Comparison of ENCODE assay signal across 10 cellular contexts in genomic region chr3:15315003-15315402, GRCh38. TPM values are rescaled to one million over a fixed set of nuclear protein-coding genes. Genes with fewer than 3 reads are reported as not detected.
DNase-seq lines count a peak whose midpoint lies in the region; ATAC-seq, FAIRE-seq and TF ChIP-seq lines count a peak whose summit lies in the region.
"Had no signal": no experiment of that assay in that cellular context is flagged by ENCODE, and none has a peak within 500 bp of the region (broad histone marks: within the 10 kb centered on the region; RNA-seq: fewer than 3 reads in every experiment).

No MANE protein-coding gene starts in this region.

- peaks cover 27% of the 10 kb centered on the region; the same call in 2 of the 3 replicates for H3K79me2 ChIP-seq in K562 (ENCODE audit: control insufficient read depth, insufficient read depth, low read length)

- DNase-seq in LHCN-M2 (ENCODE audit: low read depth) = peak; percentile 36
- DNase-seq in K562 (ENCODE audit: extremely low read depth in 1 of 4, low spot score in 3 of 4) = no peak
- no peak for DNase-seq in H7
- no peak for DNase-seq in kidney tubule cell (ENCODE audit: low spot score)
- DNase-seq in foreskin melanocyte = no peak
- no peak for DNase-seq in stimulated activated naive CD8-positive, alpha-beta T cell treated with anti-CD3 and anti-CD28 coated beads, Interleukin-15, amount 100 ng/mL, for 72 hours
- DNase-seq: DMS53, NCI-H2171 had no signal

- POLR2A ChIA-PET in K562 (lab: Yijun Ruan, JAX) = interaction anchor here (0.6 to 1.0 kb wide), 2 partner anchors 9 to 17 kb away, joined by 3 to 4 read pairs; partner anchors contain the start of gene SH3BP5

- no peaks in the 10 kb centered on the region for H3K9me1 ChIP-seq in K562 (ENCODE audit: control insufficient read depth, insufficient read depth, low read length)

- H3K4me1 ChIP-seq in BLaER1 (peaks cover 39% of the 10 kb centered on the region), K562 (replicated peaks in 1 of 2; ENCODE audit: control insufficient read depth in 2 of 2, insufficient read depth in 2 of 2, low read length in 2 of 2) (peaks cover 28 to 54% of the 10 kb centered on the region in 2 experiments), neutrophil (ENCODE audit: control insufficient read depth in 1 of 2, insufficient read depth in 1 of 2, low read depth in 1 of 2, low read length in 1 of 2) (peaks cover 88 to 93% of the 10 kb centered on the region in 2 experiments)

- peaks cover 71% of the 10 kb centered on the region for H3K4me1 Mint-ChIP-seq in stimulated activated naive CD8-positive, alpha-beta T cell treated with anti-CD3 and anti-CD28 coated beads, Interleukin-15, amount 100 ng/mL, for 72 hours

- no peak overlapping the region for H3K27ac Mint-ChIP-seq in stimulated activated naive CD8-positive, alpha-beta T cell treated with anti-CD3 and anti-CD28 coated beads, Interleukin-15, amount 100 ng/mL, for 72 hours

- in situ Hi-C loops in K562 (cut with MboI) = no loop called here

- H4K20me1 ChIP-seq in BLaER1 (no peaks in the 10 kb centered on the region), K562 (replicated peaks; ENCODE audit: control insufficient read depth, insufficient read depth, low read length) (no peaks in the 10 kb centered on the region)

- H3K9ac ChIP-seq in BLaER1 (no peak overlapping the region), K562 (ENCODE audit: insufficient read depth in 1 of 2, low read depth in 2 of 2, low read length in 2 of 2) (no peak overlapping the region)

- no peak overlapping the region for H3K4me3 Mint-ChIP-seq in stimulated activated naive CD8-positive, alpha-beta T cell treated with anti-CD3 and anti-CD28 coated beads, Interleukin-15, amount 100 ng/mL, for 72 hours

- H3K4me2 ChIP-seq in BLaER1 (peak overlapping the region; percentile 79), K562 (ENCODE audit: insufficient read depth, low read length) (no peak overlapping the region)

- no peak for TF ChIP-seq CTCF in K562 (IDR thresholded peaks at IDR 0.05 in 2 of 3, conservative IDR thresholded peaks at IDR 0.05 in 1 of 3; ENCODE audit: insufficient read depth in 2 of 3, low read depth in 1 of 3, low read length in 3 of 3)
- TF ChIP-seq CTCF in neutrophil (IDR thresholded peaks at IDR 0.05) = no peak

- BruUV-seq in K562 (replicated peaks; lab: Mats Ljungman, UMichigan) = no TSS peak

- no peaks in the 10 kb centered on the region for H3K36me3 ChIP-seq in BLaER1
- peaks cover 3% of the 10 kb centered on the region; the same call in 2 of the 3 replicates for H3K36me3 ChIP-seq in K562 (ENCODE audit: control insufficient read depth, insufficient read depth, low read length)
- H3K36me3 ChIP-seq in neutrophil = peaks cover 5% of the 10 kb centered on the region
- no peaks in the 10 kb centered on the region for H3K36me3 ChIP-seq in H7 (replicated peaks; ENCODE audit: control insufficient read depth, insufficient read depth, low read length)

- TF ChIP-seq RAD21 in K562 (CRISPR knock-in tag; conservative IDR thresholded peaks at IDR 0.05 in 1 of 2, IDR thresholded peaks at IDR 0.05 in 1 of 2) = no peak

- TF ChIP-seq EP300 in K562 (IDR thresholded peaks at IDR 0.05; ENCODE audit: low read length) = no peak

- FAIRE-seq in K562 (lab: Jason Lieb, UNC) = no peak

- no peak overlapping the region for H2AFZ ChIP-seq in K562 (ENCODE audit: low read depth, low read length)

- CTCF ChIA-PET in K562 (lab: Yijun Ruan, JAX; ENCODE audit: low intra/inter-chr PET ratio) = no interaction called here

- H3K27me3 ChIP-seq in BLaER1 = no peaks in the 10 kb centered on the region
- no peaks in the 10 kb centered on the region for H3K27me3 ChIP-seq in K562 (ENCODE audit: control insufficient read depth in 2 of 2, insufficient read depth in 2 of 2, low read length in 2 of 2)
- no peaks in the 10 kb centered on the region for H3K27me3 ChIP-seq in neutrophil
- no peaks in the 10 kb centered on the region for H3K27me3 ChIP-seq in H7 (ENCODE audit: control insufficient read depth, insufficient read depth, low read length)

- no peak overlapping the region for H3K4me3 ChIP-seq in BLaER1
- H3K4me3 ChIP-seq in K562 = no peak overlapping the region
- peak overlapping the region in 1 of 2 experiments; percentile 3 for H3K4me3 ChIP-seq in neutrophil (ENCODE audit: low read depth in 1 of 2, low read length in 1 of 2)
- no peak overlapping the region for H3K4me3 ChIP-seq in H7 (ENCODE audit: insufficient read depth, low read depth, low read length)

- H3K9me3 ChIP-seq in BLaER1 (no peaks in the 10 kb centered on the region), K562 (replicated peaks; ENCODE audit: control insufficient read depth, insufficient read depth, low read depth, low read length) (no peaks in the 10 kb centered on the region), neutrophil (no peaks in the 10 kb centered on the region)

- intact Hi-C loops in K562 (cut with micrococcal nuclease) = no loop called here

- H3K27me3 Mint-ChIP-seq in stimulated activated naive CD8-positive, alpha-beta T cell treated with anti-CD3 and anti-CD28 coated beads, Interleukin-15, amount 100 ng/mL, for 72 hours = no peaks in the 10 kb centered on the region

- no peak for ATAC-seq in K562
- no peak for ATAC-seq in stimulated activated naive CD8-positive, alpha-beta T cell treated with anti-CD3 and anti-CD28 coated beads, Interleukin-15, amount 100 ng/mL, for 72 hours

- 78% methylated on average over 4 of the region's 4 CpGs for WGBS in K562 (ENCODE audit: insufficient coverage, low coverage, missing lambda C conversion rate)

- peak overlapping the region; percentile 53 for H3K27ac ChIP-seq in BLaER1
- H3K27ac ChIP-seq in K562 (ENCODE audit: extremely low read depth, low read depth, low read length) = peak overlapping the region; percentile 45; the same call in 1 of the 3 replicates
- peak overlapping the region; percentile 78 for H3K27ac ChIP-seq in neutrophil

- H3K9me3 Mint-ChIP-seq in stimulated activated naive CD8-positive, alpha-beta T cell treated with anti-CD3 and anti-CD28 coated beads, Interleukin-15, amount 100 ng/mL, for 72 hours = no peaks in the 10 kb centered on the region

- TF ChIP-seq POLR2A in K562 (conservative IDR thresholded peaks at IDR 0.05) = no peak

TF ChIP-seq in K562, 482 proteins besides CTCF, POLR2A, EP300 and RAD21:
- TF ChIP-seq ASH1L (IDR thresholded peaks at IDR 0.05; ENCODE audit: borderline replicate concordance, low read depth, partially characterized antibody) = no peak
- TF ChIP-seq ZNF280A (IDR thresholded peaks at IDR 0.05; ENCODE audit: low read depth, partially characterized antibody) = no peak
- TF ChIP-seq PTRF (tag; IDR thresholded peaks at IDR 0.05) = no peak
- TF ChIP-seq ZNF589 (CRISPR knock-in tag; IDR thresholded peaks at IDR 0.05; ENCODE audit: low read depth) = no peak
- TF ChIP-seq ZNF217 (CRISPR knock-in tag; IDR thresholded peaks at IDR 0.05) = no peak

RNA-seq across cellular contexts. Expression of gene SH3BP5, which starts 17.4 kb away (rescaled TPM):
- total RNA-seq in LHCN-M2 (2014; rRNA removed) (7.8 and 8.4 TPM in 2 replicates), K562 (2014; rRNA removed) (14.9 and 17.1 TPM in 2 replicates), K562 (2014; rRNA removed; fragmentation: Illumina TruSeq; extraction: Trizol) (13.5 and 15.2 TPM in 2 replicates), K562 (2015; rRNA removed; fragmentation: Illumina TruSeq; extraction: Trizol) (12.2 and 13.5 TPM in 2 replicates), K562 (2021) (13.9 and 18.6 TPM in 2 replicates)
- polyA plus RNA-seq in LHCN-M2 (2012) = 12.5 TPM
- 17.8 and 19.2 TPM in 2 replicates for total RNA-seq in K562 (2011; cell fraction: chromatin; rRNA removed; ENCODE audit: low replicate concordance)
- total RNA-seq in K562 (2011; cell fraction: nucleolus; rRNA removed) = 10.1 and 13.8 TPM in 2 replicates
- 11.7 and 17.1 TPM in 2 replicates for total RNA-seq in K562 (2011; cell fraction: nucleoplasm; rRNA removed)
- polyA plus RNA-seq in K562 (2011; rRNA removed) (26.2 and 29.0 TPM in 2 replicates), K562 (2014; fragmentation: Illumina TruSeq; extraction: Trizol) (22.0 and 28.0 TPM in 2 replicates), K562 (2014; fragmentation: Nextera tagmentation; extraction: Ambion mirVana) (1 to 10 TPM; 2.9 to 3.5 TPM), K562 (2014; rRNA removed) (23.4 and 24.7 TPM in 2 replicates)
- polyA plus RNA-seq in K562 (2011; cell fraction: cytosol; rRNA removed) = 19.8 and 19.9 TPM in 2 replicates
- polyA plus RNA-seq in K562 (2011; cell fraction: nucleus; rRNA removed) = 18.5 and 19.8 TPM in 2 replicates
- 20.4 and 27.0 TPM in 2 replicates for polyA plus RNA-seq in K562 (2012)
- polyA minus RNA-seq in K562 (2011; rRNA and poly(A)+ RNA removed) = 15.7 and 16.1 TPM in 2 replicates
- polyA minus RNA-seq in K562 (2011; cell fraction: cytosol; rRNA and poly(A)+ RNA removed) = 12.2 and 14.1 TPM in 2 replicates
- polyA minus RNA-seq in K562 (2011; cell fraction: nucleus; rRNA and poly(A)+ RNA removed) = 8.8 and 12.4 TPM in 2 replicates
- total RNA-seq in H7 (2014; rRNA removed; shearing (Covaris generic)) = 8.0 and 10.0 TPM in 2 replicates
